Comparison of ENCODE assay signal across 8 cellular contexts in genomic region chr5:168219515-168220410, GRCh38.
DNase-seq lines count a peak whose midpoint lies in the region; TF ChIP-seq lines count a peak whose summit lies in the region.

No MANE protein-coding gene starts in this region.

- POLR2A ChIA-PET in GM10248 (lab: Yijun Ruan, JAX): interaction anchor here (0.6 kb wide), 1 partner anchor 22 kb away, joined by 3 read pairs; no protein-coding TSS in a partner anchor
- POLR2A ChIA-PET in RWPE1 (lab: Yijun Ruan, JAX; ENCODE audit: low non-redundant PET): no interaction called here

- H3K36me3 ChIP-seq in HAP-1 (replicated peaks) (no peaks in the 10 kb centered on the region), breast epithelium (no peaks in the 10 kb centered on the region), spleen (no peaks in the 10 kb centered on the region)

- no peak overlapping the region for H3K4me3 ChIP-seq in HAP-1
- H3K4me3 ChIP-seq in breast epithelium: no peak overlapping the region
- H3K4me3 ChIP-seq in spleen: no peak overlapping the region

- in situ Hi-C loops in ACHN (cut with HindIII; ENCODE audit: low pct_ligation_motif_present, low pct_unique_long_range_greater_than_20kb, low sequenced_read_pairs) (no loop called here), HAP-1 (cut with MboI; ENCODE audit: low sequenced_read_pairs) (loop anchor here (5.0 to 10.0 kb wide), 2 partner anchors 102 to 495 kb away; no protein-coding TSS in a partner anchor)

- 28 to 36% (median 32%) methylated on average over 8 of the region's 8 CpGs for WGBS in spleen, 5 donors

- no peaks in the 10 kb centered on the region for H3K4me1 ChIP-seq in HAP-1
- H3K4me1 ChIP-seq in breast epithelium: no peaks in the 10 kb centered on the region
- peaks cover 0 to 8% (median 2%) of the 10 kb centered on the region in 6 donors for H3K4me1 ChIP-seq in spleen

- DNase-seq in ACHN (peak; percentile 70), GM10248 (ENCODE audit: extremely low spot score) (peak; percentile 76), HAP-1 (ENCODE audit: low spot score in 2 of 2) (peak; percentile 65 to 74), Kasumi-1 (lab: John Stamatoyannopoulos, UW) (peak; percentile 61 to 78), RWPE1 (ENCODE audit: low spot score) (peak; percentile 89), breast epithelium (ENCODE audit: low spot score in 2 of 2) (peak in 1 of 2 donors; percentile 44), iPS-NIHi7 (ENCODE audit: extremely low spot score) (peak; percentile 84), spleen (no peak)

- no peaks in the 10 kb centered on the region for H3K9me3 ChIP-seq in HAP-1
- no peaks in the 10 kb centered on the region for H3K9me3 ChIP-seq in breast epithelium
- H3K9me3 ChIP-seq in spleen: no peaks in the 10 kb centered on the region

- TF ChIP-seq POLR2A in breast epithelium (IDR thresholded peaks at IDR 0.05) (no peak), spleen (IDR thresholded peaks at IDR 0.05) (no peak)

- TF ChIP-seq CTCF in GM10248 (IDR thresholded peaks at IDR 0.05; ENCODE audit: control extremely low read depth, extremely low read depth, low read depth, missing control alignments) (peak; percentile 89), RWPE1 (conservative IDR thresholded peaks at IDR 0.05; ENCODE audit: low read depth) (peak; percentile 96), breast epithelium (IDR thresholded peaks at IDR 0.05) (peak; percentile 80 to 83 (median 82)), spleen (IDR thresholded peaks at IDR 0.05 in 8 of 11, conservative IDR thresholded peaks at IDR 0.05 in 3 of 11) (peak; percentile 71 to 88 (median 85))

- H3K27me3 ChIP-seq in HAP-1 (ENCODE audit: low read depth): peaks cover 10% of the 10 kb centered on the region; the same call in 1 of the 2 replicates
- H3K27me3 ChIP-seq in breast epithelium: no peaks in the 10 kb centered on the region
- peaks cover 0 to 27% (median 0%) of the 10 kb centered on the region in 7 donors for H3K27me3 ChIP-seq in spleen (replicated peaks in 1 of 7)

- CTCF ChIA-PET in GM10248 (lab: Yijun Ruan, JAX) (interaction anchor here (0.6 to 7.8 kb wide), 45 partner anchors 9 to 963 kb away, joined by 3 to 106 read pairs (median 5); no protein-coding TSS in a partner anchor), RWPE1 (lab: Yijun Ruan, JAX) (interaction anchor here (0.5 to 3.0 kb wide), 25 partner anchors 10 to 1817 kb away, joined by 3 to 13 read pairs (median 4); no protein-coding TSS in a partner anchor)

- H3K27ac ChIP-seq in RWPE1 (no peak overlapping the region), breast epithelium (no peak overlapping the region), spleen (no peak overlapping the region)

- intact Hi-C loops in breast epithelium (cut with DNase I; ENCODE audit: low total_unique reads) (no loop called here), spleen (cut with DNase I; ENCODE audit: low total_unique reads) (loop anchor here (5.0 kb wide), 1 partner anchor 497 kb away; no protein-coding TSS in a partner anchor)
